ENCODE assay signal across 9 cellular contexts in genomic region chr1:56644064-56644940, GRCh38. TPM values are rescaled to one million over a fixed set of nuclear protein-coding genes. Genes with fewer than 3 reads are reported as not detected.
DNase-seq lines count a peak whose midpoint lies in the region; ATAC-seq, FAIRE-seq and TF ChIP-seq lines count a peak whose summit lies in the region.
"Had no signal": no experiment of that assay in that cellular context is flagged by ENCODE, and none has a peak within 500 bp of the region (broad histone marks: within the 10 kb centered on the region; RNA-seq: fewer than 3 reads in every experiment).

No MANE protein-coding gene starts in this region.

- peaks cover 0 to 10% (median 6%) of the 10 kb centered on the region in 7 donors for H3K9me3 Mint-ChIP-seq in CD14-positive monocyte

- peak; percentile 51 for ATAC-seq in left lobe of liver
- ATAC-seq in GM18909 (IDR thresholded peaks at IDR 0.05; ENCODE audit: poor library complexity, unreplicated experiment), result no peak
- no peak for ATAC-seq in HG03135 (IDR thresholded peaks at IDR 0.05; ENCODE audit: unreplicated experiment)

- 25% methylated on average over 20 of the region's 24 CpGs for WGBS in HUES64
- WGBS in thyroid gland, 2 donors, result 13 to 14% methylated on average over 24 of the region's 24 CpGs

- intact Hi-C loops in CD14-positive monocyte (cut with micrococcal nuclease), result no loop called here
- intact Hi-C loops in thyroid gland (cut with DNase I), result no loop called here

- peaks cover 8% of the 10 kb centered on the region for H3K4me1 ChIP-seq in HUES64 (ENCODE audit: insufficient read depth, low read length)
- peaks cover 10 to 19% of the 10 kb centered on the region in 2 donors for H3K4me1 ChIP-seq in thyroid gland

- H3K27me3 ChIP-seq in HUES64 (ENCODE audit: insufficient read depth, low read length) (peaks cover 31% of the 10 kb centered on the region), bronchial epithelial cell (ENCODE audit: control insufficient read depth, insufficient read depth, low read length) (peaks cover 4% of the 10 kb centered on the region), thyroid gland (no peaks in the 10 kb centered on the region)

- TF ChIP-seq POLR2A in thyroid gland (IDR thresholded peaks at IDR 0.05), result no peak

- H3K36me3 ChIP-seq in HUES64 (ENCODE audit: insufficient read depth, low read length) (no peaks in the 10 kb centered on the region), bronchial epithelial cell (ENCODE audit: control insufficient read depth, insufficient read depth, low read length) (no peaks in the 10 kb centered on the region), thyroid gland (no peaks in the 10 kb centered on the region)

- H3K9ac ChIP-seq in HUES64 (ENCODE audit: low read depth, low read length), result peak overlapping the region; percentile 75

- FAIRE-seq in bronchial epithelial cell (lab: Jason Lieb, UNC), result no peak
- FAIRE-seq: islet of Langerhans had no signal

- peaks cover 47 to 58% (median 48%) of the 10 kb centered on the region in 3 donors for H3K27me3 Mint-ChIP-seq in CD14-positive monocyte (ENCODE audit: low read depth in 3 of 3)

- peaks cover 0 to 6% of the 10 kb centered on the region in 2 donors for H3K36me3 Mint-ChIP-seq in CD14-positive monocyte

- DNase-seq in CD14-positive monocyte (ENCODE audit: low spot score), result no peak
- DNase-seq in bronchial epithelial cell (ENCODE audit: low read depth), result peak; percentile 19
- DNase-seq in left lobe of liver (ENCODE audit: low spot score), result no peak
- peak; percentile 43 to 44 for DNase-seq in thyroid gland
- no peak for DNase-seq in HPDE6-E6E7 (ENCODE audit: extremely low spot score)

- no peak overlapping the region for H3K27ac Mint-ChIP-seq in CD14-positive monocyte

- H3K9me3 ChIP-seq in HUES64 (ENCODE audit: insufficient read depth, low read depth, low read length) (no peaks in the 10 kb centered on the region), thyroid gland (no peaks in the 10 kb centered on the region)

- H3K4me3 ChIP-seq in HUES64 (ENCODE audit: low read length) (peak overlapping the region; percentile 71), bronchial epithelial cell (ENCODE audit: low read depth, low read length) (peak overlapping the region; percentile 54), thyroid gland (replicated peaks in 1 of 3) (peak overlapping the region; percentile 18 to 80 (median 67))

- no peak overlapping the region for H3K27ac ChIP-seq in HUES64 (ENCODE audit: low read depth, low read length)
- peak overlapping the region; percentile 52 to 68 (median 58) for H3K27ac ChIP-seq in thyroid gland

- TF ChIP-seq CTCF in CD14-positive monocyte (IDR thresholded peaks at IDR 0.05) (no peak), bronchial epithelial cell (IDR thresholded peaks at IDR 0.05; ENCODE audit: insufficient read depth, low read length, severe bottlenecking) (no peak), thyroid gland (IDR thresholded peaks at IDR 0.05) (no peak)

- H3K4me3 Mint-ChIP-seq in CD14-positive monocyte, result peak overlapping the region; percentile 64 to 88

- peaks cover 10% of the 10 kb centered on the region for H3K4me1 Mint-ChIP-seq in CD14-positive monocyte

RNA-seq across cellular contexts. Expression of gene PRKAA2, which starts 0.8 kb away (rescaled TPM):
- polyA plus RNA-seq in CD14-positive monocyte, result not detected
- 2.1 TPM for polyA plus RNA-seq in HUES64 (2013, experiment 1 of 2)
- 3.2 TPM for polyA plus RNA-seq in HUES64 (2013, experiment 2 of 2)
- total RNA-seq in bronchial epithelial cell (2.1 and 4.0 TPM in 2 replicates), left lobe of liver (0.40 TPM), thyroid gland (10 to 100 TPM; 10.4 to 16.5 (median 14.3) TPM)

Comparison
In these comparisons a context has a peak if more than half of its experiments do, and no peak if none do; other contexts are left out.
1. DNase-seq: peak in bronchial epithelial cell (single experiment) and thyroid gland (2 of 2); none in CD14-positive monocyte (single experiment), left lobe of liver (single experiment) and HPDE6-E6E7 (single experiment).
2. Peak in every context shown above with its lines, with median percentiles within 50 percentile points of each other: H3K4me3 ChIP-seq.